In the genomic region with DNA sequence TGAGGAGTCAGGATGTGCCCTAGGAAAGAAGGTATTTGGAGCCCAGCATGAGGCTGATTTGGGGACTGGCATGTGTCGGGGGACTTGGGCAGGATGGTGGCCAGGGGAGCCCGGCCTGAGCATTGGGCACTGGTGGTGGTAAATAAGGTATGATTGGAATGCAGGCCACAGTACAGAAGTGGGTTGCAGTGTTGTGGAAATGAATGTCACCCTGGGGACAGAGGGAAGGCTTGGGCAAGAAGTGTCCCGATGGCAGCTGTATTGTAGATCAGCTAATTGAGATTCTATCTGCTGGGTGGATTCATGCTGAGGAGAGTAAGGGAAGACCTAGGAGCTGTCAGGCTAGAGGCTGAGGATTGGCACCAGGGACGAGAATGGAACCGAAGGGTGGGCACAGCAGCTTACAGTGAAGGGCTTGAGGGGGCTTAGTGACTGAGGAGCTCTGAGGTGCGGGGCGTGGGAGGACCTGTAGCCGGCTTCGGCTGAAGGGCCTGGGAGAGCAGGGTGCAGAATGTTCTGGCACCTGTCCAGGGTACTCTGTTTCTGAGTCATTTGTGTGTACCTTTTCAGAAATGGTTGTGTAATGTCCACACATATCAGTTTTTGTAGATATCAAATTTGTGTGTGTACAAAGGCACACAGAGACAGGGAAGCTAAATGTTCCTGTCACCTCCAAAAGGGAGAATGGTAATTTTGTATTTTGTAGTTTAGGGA, we compare ENCODE assay signal across 8 cellular contexts.
DNase-seq lines count a peak whose midpoint lies in the region; ATAC-seq and TF ChIP-seq lines count a peak whose summit lies in the region.

No MANE protein-coding gene starts in this region.

- TF ChIP-seq CTCF in HEK293 (tag by site-specific recombination; IDR thresholded peaks at IDR 0.05): no peak
- TF ChIP-seq CTCF in right atrium auricular region (IDR thresholded peaks at IDR 0.05): no peak

- H3K4me1 Mint-ChIP-seq in activated CD8-positive, alpha-beta memory T cell treated with anti-CD3 and anti-CD28 coated beads, Interleukin-2, amount 10 ng/mL, durations not matched to agents 7 days and 5 days: peaks cover 11% of the 10 kb centered on the region

- H3K27ac Mint-ChIP-seq in activated CD8-positive, alpha-beta memory T cell treated with anti-CD3 and anti-CD28 coated beads, Interleukin-2, amount 10 ng/mL, durations not matched to agents 7 days and 5 days: no peak overlapping the region

- CTCF ChIA-PET in HEK293 (lab: Yijun Ruan, JAX): interaction anchor here (0.7 kb wide), 1 partner anchor 42 kb away, joined by 4 read pairs; no protein-coding TSS in a partner anchor
- CTCF ChIA-PET in activated CD8-positive, alpha-beta memory T cell treated with anti-CD3 and anti-CD28 coated beads, Interleukin-2, amount 10 ng/mL, durations not matched to agents 7 days and 5 days (lab: Charles Lee): no interaction called here

- no peak overlapping the region for H3K4me3 ChIP-seq in HEK293 (ENCODE audit: low read depth, low read length)
- no peak overlapping the region for H3K4me3 ChIP-seq in right atrium auricular region

- H3K27me3 Mint-ChIP-seq in activated CD8-positive, alpha-beta memory T cell treated with anti-CD3 and anti-CD28 coated beads, Interleukin-2, amount 10 ng/mL, durations not matched to agents 7 days and 5 days: no peaks in the 10 kb centered on the region

- H3K9me3 ChIP-seq in HEK293 (ENCODE audit: control insufficient read depth, insufficient read depth, low read depth, low read length): no peaks in the 10 kb centered on the region
- no peaks in the 10 kb centered on the region for H3K9me3 ChIP-seq in right atrium auricular region

- no peaks in the 10 kb centered on the region for H3K36me3 Mint-ChIP-seq in activated CD8-positive, alpha-beta memory T cell treated with anti-CD3 and anti-CD28 coated beads, Interleukin-2, amount 10 ng/mL, durations not matched to agents 7 days and 5 days

- no peaks in the 10 kb centered on the region for H3K9me3 Mint-ChIP-seq in activated CD8-positive, alpha-beta memory T cell treated with anti-CD3 and anti-CD28 coated beads, Interleukin-2, amount 10 ng/mL, durations not matched to agents 7 days and 5 days (ENCODE audit: low read depth)

- DNase-seq in T1000 (lab: John Stamatoyannopoulos, UW) (peak; percentile 36), right atrium auricular region (ENCODE audit: low spot score) (no peak), smooth muscle cell of the brain vasculature (ENCODE audit: low read depth, low spot score) (peak; percentile 35), SKM-1 (lab: John Stamatoyannopoulos, UW; ENCODE audit: unreplicated experiment) (no peak), activated gamma-delta T cell (lab: John Stamatoyannopoulos, UW) (no peak)
- DNase-seq in activated CD8-positive, alpha-beta memory T cell treated with anti-CD3 and anti-CD28 coated beads, Interleukin-2, amount 10 ng/mL, durations not matched to agents 7 days and 5 days: no peak

- H3K36me3 ChIP-seq in HEK293 (ENCODE audit: control insufficient read depth in 2 of 2, insufficient read depth in 1 of 2, low read length in 2 of 2): no peaks in the 10 kb centered on the region
- no peaks in the 10 kb centered on the region for H3K36me3 ChIP-seq in right atrium auricular region

- H3K4me3 Mint-ChIP-seq in activated CD8-positive, alpha-beta memory T cell treated with anti-CD3 and anti-CD28 coated beads, Interleukin-2, amount 10 ng/mL, durations not matched to agents 7 days and 5 days: no peak overlapping the region

- H3K27ac ChIP-seq in HEK293 (ENCODE audit: extremely low read depth, low read depth, low read length) (no peak overlapping the region; the same call in 1 of the 2 replicates), right atrium auricular region (peak overlapping the region; percentile 72 to 77)

- POLR2A ChIA-PET in HEK293 (lab: Yijun Ruan, JAX): interaction anchor here (1.0 kb wide), 1 partner anchor 9 kb away, joined by 3 read pairs; no protein-coding TSS in a partner anchor

- ATAC-seq in GM21526 (IDR thresholded peaks at IDR 0.05; ENCODE audit: low FRiP score, unreplicated experiment): no peak
- ATAC-seq in activated CD8-positive, alpha-beta memory T cell treated with anti-CD3 and anti-CD28 coated beads, Interleukin-2, amount 10 ng/mL, durations not matched to agents 7 days and 5 days: no peak

- peaks cover 8% of the 10 kb centered on the region for H3K4me1 ChIP-seq in HEK293 (ENCODE audit: control insufficient read depth, insufficient read depth, low read length)
- peaks cover 0 to 74% of the 10 kb centered on the region in 2 donors for H3K4me1 ChIP-seq in right atrium auricular region

- H3K27me3 ChIP-seq in right atrium auricular region: no peaks in the 10 kb centered on the region

TF ChIP-seq in HEK293, 187 proteins besides CTCF, POLR2A, EP300 and RAD21 (continues in another document):
- no peak for TF ChIP-seq YY2 (tag by site-specific recombination; IDR thresholded peaks at IDR 0.05)
- no peak; the same call in 1 of the 2 replicates for TF ChIP-seq ZIC2 (tag by site-specific recombination; IDR thresholded peaks at IDR 0.05)
- peak; percentile 78; the same call in 1 of the 2 replicates for TF ChIP-seq ZBTB17 (tag by site-specific recombination; IDR thresholded peaks at IDR 0.05)
- peak; percentile 52; the same call in 1 of the 2 replicates for TF ChIP-seq SP7 (tag by site-specific recombination; IDR thresholded peaks at IDR 0.05)
- TF ChIP-seq WT1 (tag by site-specific recombination; IDR thresholded peaks at IDR 0.05): 0 out of 2 replicates have a peak, but pooled peaks have one; percentile 33
- TF ChIP-seq EGR2 (tag by site-specific recombination; IDR thresholded peaks at IDR 0.05; ENCODE audit: low read depth): peak; percentile 3; the same call in 1 of the 2 replicates
- TF ChIP-seq ZNF626 (tag by site-specific recombination; IDR thresholded peaks at IDR 0.05): no peak
- TF ChIP-seq ZNF350 (tag by site-specific recombination; IDR thresholded peaks at IDR 0.05): no peak
- TF ChIP-seq ZFP41 (tag by site-specific recombination; IDR thresholded peaks at IDR 0.05; ENCODE audit: borderline replicate concordance): no peak
- peak; percentile 73 for TF ChIP-seq FEZF1 (tag by site-specific recombination; IDR thresholded peaks at IDR 0.05)
- no peak for TF ChIP-seq ZNF792 (tag by site-specific recombination; IDR thresholded peaks at IDR 0.05)
- peak; percentile 41; the same call in 1 of the 2 replicates for TF ChIP-seq ZNF184 (tag by site-specific recombination; IDR thresholded peaks at IDR 0.05)
- peak; percentile 51 for TF ChIP-seq ZNF366 (tag by site-specific recombination; conservative IDR thresholded peaks at IDR 0.05)
- no peak for TF ChIP-seq KLF16 (tag by site-specific recombination; IDR thresholded peaks at IDR 0.05)
- no peak for TF ChIP-seq ZNF391 (tag by site-specific recombination; IDR thresholded peaks at IDR 0.05; ENCODE audit: borderline replicate concordance, low read depth)
- TF ChIP-seq ZNF324 (tag by site-specific recombination; IDR thresholded peaks at IDR 0.05): no peak
- no peak for TF ChIP-seq ZNF16 (tag by site-specific recombination; IDR thresholded peaks at IDR 0.05; ENCODE audit: low read depth)
- peak; percentile 74 for TF ChIP-seq ZNF585B (tag by site-specific recombination; IDR thresholded peaks at IDR 0.05)
- TF ChIP-seq ZNF843 (tag by site-specific recombination; IDR thresholded peaks at IDR 0.05): no peak
- no peak for TF ChIP-seq TSHZ1 (tag by site-specific recombination; IDR thresholded peaks at IDR 0.05; ENCODE audit: borderline replicate concordance)
- TF ChIP-seq MEIS1 (CRISPR knock-in tag; IDR thresholded peaks at IDR 0.05; ENCODE audit: borderline replicate concordance): no peak
- no peak for TF ChIP-seq ZNF48 (tag by site-specific recombination; IDR thresholded peaks at IDR 0.05)
- 0 out of 2 replicates have a peak, but pooled peaks have one; percentile 35 for TF ChIP-seq ZNF660 (tag by site-specific recombination; IDR thresholded peaks at IDR 0.05)
- TF ChIP-seq ZNF513 (tag by site-specific recombination; IDR thresholded peaks at IDR 0.05): no peak
- no peak for TF ChIP-seq SETDB1 (IDR thresholded peaks at IDR 0.05; ENCODE audit: insufficient read length, low read length)

Comparison
In these comparisons a context has a peak if more than half of its experiments do, and no peak if none do; other contexts are left out.
1. DNase-seq: peak in T1000 (single experiment) and smooth muscle cell of the brain vasculature (single experiment); none in right atrium auricular region (single experiment), SKM-1 (single experiment), activated CD8-positive, alpha-beta memory T cell treated with anti-CD3 and anti-CD28 coated beads, Interleukin-2, amount 10 ng/mL, durations not matched to agents 7 days and 5 days (single experiment) and activated gamma-delta T cell (single experiment).